ENCODE assay signal across 13 cellular contexts in genomic region chr11:64001552-64002427, GRCh38. TPM values are rescaled to one million over a fixed set of nuclear protein-coding genes. Genes with fewer than 3 reads are reported as not detected.
A peak's percentile ranks its signal among the peaks of the same experiment; 100 is the strongest.
DNase-seq lines count a peak whose midpoint lies in the region; ATAC-seq, FAIRE-seq and TF ChIP-seq lines count a peak whose summit lies in the region.
"Had no signal": no experiment of that assay in that cellular context is flagged by ENCODE, and none has a peak within 500 bp of the region (broad histone marks: within the 10 kb centered on the region; RNA-seq: fewer than 3 reads in every experiment).

No MANE protein-coding gene starts in this region.

- H3K4me3 ChIP-seq in endothelial cell of umbilical vein (replicated peaks in 1 of 3; ENCODE audit: insufficient read depth in 1 of 3, low read depth in 1 of 3, low read length in 3 of 3) (no peak overlapping the region), ovary (no peak overlapping the region)
- H3K4me3 ChIP-seq: SJSA1 had no signal

- H3K36me3 ChIP-seq in endothelial cell of umbilical vein (ENCODE audit: control insufficient read depth in 2 of 2, extremely low read depth in 1 of 2, insufficient read depth in 2 of 2, low read length in 2 of 2) (peaks cover 0 to 12% of the 10 kb centered on the region in 2 experiments), ovary (no peaks in the 10 kb centered on the region)

- peak; percentile 84 for FAIRE-seq in endothelial cell of umbilical vein (lab: Jason Lieb, UNC)

- H2AFZ ChIP-seq in endothelial cell of umbilical vein (ENCODE audit: low read depth, low read length) = no peak overlapping the region

- H3K9me3 ChIP-seq in endothelial cell of umbilical vein (replicated peaks; ENCODE audit: control insufficient read depth, insufficient read depth, low read length) = no peaks in the 10 kb centered on the region
- H3K9me3 ChIP-seq in ovary = no peaks in the 10 kb centered on the region
- H3K9me3 ChIP-seq: SJSA1 had no signal

- dilution Hi-C loops in endothelial cell of umbilical vein (cut with MboI; ENCODE audit: extremely low pct_ligation_motif_present, low sequenced_read_pairs) = no loop called here

- no TSS peak for BruUV-seq in endothelial cell of umbilical vein (replicated peaks; lab: Mats Ljungman, UMichigan)

- H3K4me2 ChIP-seq in endothelial cell of umbilical vein (ENCODE audit: insufficient read depth, low read length) = peak overlapping the region; percentile 8

- no peaks in the 10 kb centered on the region for H3K9me1 ChIP-seq in endothelial cell of umbilical vein (replicated peaks; ENCODE audit: control insufficient read depth, extremely low read depth, insufficient read depth, low read length)

- H3K79me2 ChIP-seq in endothelial cell of umbilical vein (ENCODE audit: control insufficient read depth, insufficient read depth, low read length) = no peaks in the 10 kb centered on the region

- H3K27ac ChIP-seq in endothelial cell of umbilical vein (ENCODE audit: insufficient read depth, low read depth, low read length) = no peak overlapping the region
- no peak overlapping the region for H3K27ac ChIP-seq in ovary
- H3K27ac ChIP-seq: SJSA1 had no signal

- ATAC-seq in HG03521 (IDR thresholded peaks at IDR 0.05; ENCODE audit: unreplicated experiment) (no peak), HG02884 (IDR thresholded peaks at IDR 0.05; ENCODE audit: unreplicated experiment) (no peak), GM19452 (IDR thresholded peaks at IDR 0.05; ENCODE audit: unreplicated experiment) (no peak)

- H3K27me3 ChIP-seq in endothelial cell of umbilical vein (ENCODE audit: control insufficient read depth in 2 of 2, insufficient read depth in 2 of 2, low read length in 2 of 2) (no peaks in the 10 kb centered on the region), ovary (no peaks in the 10 kb centered on the region)
- H3K27me3 ChIP-seq: SJSA1 had no signal

- no peak for TF ChIP-seq EP300 in ovary (IDR thresholded peaks at IDR 0.05)

- H3K4me1 ChIP-seq in endothelial cell of umbilical vein (ENCODE audit: control insufficient read depth, extremely low read depth, insufficient read depth, low read length) (peaks cover 34% of the 10 kb centered on the region), ovary (ENCODE audit: insufficient read depth) (peaks cover 8% of the 10 kb centered on the region)

- 39 to 52% (median 50%) methylated on average over 19 to 22 of the region's 22 CpGs for WGBS in ovary, 3 donors

- CTCF ChIA-PET in endothelial cell of umbilical vein (lab: Charles Lee) = interaction anchor here (0.9 to 4.9 kb wide), 21 partner anchors 14 to 353 kb away, joined by 3 to 162 read pairs (median 5); partner anchors contain the start of genes ESRRA, MACROD1, MARK2 and PRDX5

- DNase-seq in Daoy (ENCODE audit: low read depth) (peak; percentile 45), NCI-H226 (peak; percentile 42), endothelial cell of umbilical vein (ENCODE audit: low read depth, low spot score) (peak; percentile 71), ovary (peak in 4 of 5 donors; percentile 56 to 80 (median 59))
- no peak for DNase-seq in activated CD4-positive, alpha-beta T cell treated with anti-CD3 and anti-CD28 coated beads for 1 hour
- DNase-seq: activated CD4-positive, alpha-beta T cell treated with anti-CD3 and anti-CD28 coated beads, Interleukin-2, amount 10 ng/mL, durations not matched to agents 7 days and 5 days; foreskin melanocyte; NCI-H446; stimulated activated CD4-positive, alpha-beta T cell treated with anti-CD3 and anti-CD28 coated beads, Interleukin-4, amount 100 ng/mL, for 4 hours had no signal

- H4K20me1 ChIP-seq in endothelial cell of umbilical vein (replicated peaks; ENCODE audit: control insufficient read depth, extremely low read depth, insufficient read depth, low read length) = no peaks in the 10 kb centered on the region

- POLR2A ChIA-PET in endothelial cell of umbilical vein (lab: Charles Lee) = no interaction called here

- no peak overlapping the region for H3K9ac ChIP-seq in endothelial cell of umbilical vein (replicated peaks; ENCODE audit: extremely low read depth, insufficient read depth, low read length)

- intact Hi-C loops in endothelial cell of umbilical vein (cut with micrococcal nuclease) = loop anchor here (2.0 kb wide), 1 partner anchor 239 kb away; the partner anchor contains the start of gene FKBP2
- intact Hi-C loops in ovary (cut with DNase I) = loop anchor here in 3 of 4 donors (2.0 to 10.0 kb wide), 3 partner anchors 151 to 293 kb away; partner anchors contain the start of gene KCNK4 (in 1 of the 3)

- no peak for TF ChIP-seq CTCF in endothelial cell of umbilical vein (IDR thresholded peaks at IDR 0.05; ENCODE audit: extremely low read depth in 1 of 2, insufficient read depth in 1 of 2, low read depth in 1 of 2, low read length in 2 of 2)
- no peak for TF ChIP-seq CTCF in ovary (IDR thresholded peaks at IDR 0.05)

- TF ChIP-seq POLR2A in endothelial cell of umbilical vein (IDR thresholded peaks at IDR 0.05; ENCODE audit: low read depth, low read length) (peak; percentile 44), ovary (IDR thresholded peaks at IDR 0.05) (no peak)

TF ChIP-seq in endothelial cell of umbilical vein, 7 proteins besides CTCF, POLR2A, EP300 and RAD21:
- no peak for TF ChIP-seq EZH2 (IDR thresholded peaks at IDR 0.05; ENCODE audit: borderline replicate concordance, low read depth, low read length, severe bottlenecking)
- peak; percentile 95 for TF ChIP-seq POLR2AphosphoS5 (IDR thresholded peaks at IDR 0.05; ENCODE audit: insufficient read depth, low read depth, low read length)

RNA-seq across cellular contexts. Expression of gene OTUB1, which starts 15.6 kb away (rescaled TPM):
- 30.7 and 36.9 TPM in 2 replicates for total RNA-seq in Daoy (2014; rRNA removed; shearing (Covaris generic))
- total RNA-seq in endothelial cell of umbilical vein (80.0 and 81.9 TPM in 2 replicates), ovary (10 to 100 TPM; 49.4 to 66.7 (median 50.7) TPM)
- polyA plus RNA-seq in endothelial cell of umbilical vein (256 and 316 TPM in 2 replicates), ovary (10 to 100 TPM; 34.7 to 55.1 TPM)
- 161 and 174 TPM in 2 replicates for polyA plus RNA-seq in endothelial cell of umbilical vein (2011; cell fraction: cytosol; rRNA removed)
- 244 and 248 TPM in 2 replicates for polyA plus RNA-seq in endothelial cell of umbilical vein (2011; cell fraction: nucleus; rRNA removed)
- polyA plus RNA-seq in endothelial cell of umbilical vein (2012) = 122 and 134 TPM in 2 replicates
- polyA minus RNA-seq in endothelial cell of umbilical vein = 77.2 and 88.3 TPM in 2 replicates
- polyA minus RNA-seq in endothelial cell of umbilical vein (2011; cell fraction: cytosol; rRNA and poly(A)+ RNA removed) = 68.1 TPM
- polyA minus RNA-seq in endothelial cell of umbilical vein (2011; cell fraction: nucleus; rRNA and poly(A)+ RNA removed) = 33.3 and 44.5 TPM in 2 replicates

RNA-seq across cellular contexts. Expression of gene COX8A, which starts 27.4 kb away (rescaled TPM):
- total RNA-seq in Daoy (2014; rRNA removed; shearing (Covaris generic)) = 361 and 414 TPM in 2 replicates
- 307 and 339 TPM in 2 replicates for total RNA-seq in endothelial cell of umbilical vein
- polyA plus RNA-seq in endothelial cell of umbilical vein = 930 and 1,340 TPM in 2 replicates
- 519 and 619 TPM in 2 replicates for polyA plus RNA-seq in endothelial cell of umbilical vein (2011; cell fraction: cytosol; rRNA removed)
- polyA plus RNA-seq in endothelial cell of umbilical vein (2011; cell fraction: nucleus; rRNA removed) = 138 and 192 TPM in 2 replicates
- 412 and 424 TPM in 2 replicates for polyA plus RNA-seq in endothelial cell of umbilical vein (2012)
- polyA minus RNA-seq in endothelial cell of umbilical vein = 163 and 178 TPM in 2 replicates
- polyA minus RNA-seq in endothelial cell of umbilical vein (2011; cell fraction: cytosol; rRNA and poly(A)+ RNA removed) = 386 TPM
- 34.2 and 36.7 TPM in 2 replicates for polyA minus RNA-seq in endothelial cell of umbilical vein (2011; cell fraction: nucleus; rRNA and poly(A)+ RNA removed)
- 100 to 1,000 TPM; 197 to 339 (median 222) TPM for total RNA-seq in ovary
- 100 to 1,000 TPM in 1 of 2 donors, 10 to 100 TPM in 1; 64.8 to 438 TPM for polyA plus RNA-seq in ovary

RNA-seq across cellular contexts. Expression of gene FLRT1, which starts 33.9 kb away (rescaled TPM):
- not detected in 2 replicates for total RNA-seq in Daoy (2014; rRNA removed; shearing (Covaris generic))
- total RNA-seq in endothelial cell of umbilical vein = not detected in 2 replicates
- not detected in 2 replicates for polyA plus RNA-seq in endothelial cell of umbilical vein
- polyA plus RNA-seq in endothelial cell of umbilical vein (2011; cell fraction: cytosol; rRNA removed) = not detected in 2 replicates
- polyA plus RNA-seq in endothelial cell of umbilical vein (2011; cell fraction: nucleus; rRNA removed) = not detected in 2 replicates
- 0.16 and 0.19 TPM in 2 replicates for polyA plus RNA-seq in endothelial cell of umbilical vein (2012)
- polyA minus RNA-seq in endothelial cell of umbilical vein = not detected in 2 replicates
- polyA minus RNA-seq in endothelial cell of umbilical vein (2011; cell fraction: cytosol; rRNA and poly(A)+ RNA removed) = 0.31 TPM
- polyA minus RNA-seq in endothelial cell of umbilical vein (2011; cell fraction: nucleus; rRNA and poly(A)+ RNA removed) = not detected in 2 replicates
- 1 to 10 TPM in 1 of 7 donors, under 1 TPM in 6; 0.23 to 1.2 (median 0.45) TPM for total RNA-seq in ovary
- polyA plus RNA-seq in ovary = under 1 TPM; 0.13 to 0.17 TPM
- total RNA-seq: activated CD4-positive, alpha-beta T cell treated with anti-CD3 and anti-CD28 coated beads, Interleukin-2, amount 10 ng/mL, durations not matched to agents 7 days and 5 days had no signal
